ENCODE assay signal across 8 cellular contexts in genomic region chr6:117840541-117840983, GRCh38.
DNase-seq lines count a peak whose midpoint lies in the region; ATAC-seq, FAIRE-seq and TF ChIP-seq lines count a peak whose summit lies in the region.

No MANE protein-coding gene starts in this region.

- H3K4me3 ChIP-seq in Panc1 (ENCODE audit: low read depth in 2 of 2, low read length in 2 of 2), result no peak overlapping the region
- no peak overlapping the region for H3K4me3 ChIP-seq in lower leg skin (ENCODE audit: low read depth, poor library complexity, severe bottlenecking)

- DNase-seq in D721Med (ENCODE audit: insufficient read length, low spot score) (no peak), HTR-8/SVneo (ENCODE audit: insufficient read length, low spot score) (peak; percentile 23), Panc1 (ENCODE audit: low read depth, low spot score) (no peak), foreskin melanocyte (peak; percentile 55), NCI-H187 (lab: John Stamatoyannopoulos, UW) (no peak), lower leg skin (ENCODE audit: low spot score in 2 of 2) (no peak)
- no peak for DNase-seq in activated T-cell treated with anti-CD3 and anti-CD28 coated beads, Interleukin-2, amount 50 U/mL, for 4 hours

- 18 to 35% methylated on average over 2 of the region's 2 CpGs for WGBS in lower leg skin, 2 donors

- FAIRE-seq in D721Med (lab: Jason Lieb, UNC) (no peak), HTR-8/SVneo (lab: Jason Lieb, UNC) (no peak)

- no peak for TF ChIP-seq POLR2A in lower leg skin (IDR thresholded peaks at IDR 0.05)

- H3K4me3 Mint-ChIP-seq in activated T-cell treated with anti-CD3 and anti-CD28 coated beads, Interleukin-2, amount 50 U/mL, for 4 hours, result no peak overlapping the region

- CTCF ChIA-PET in Panc1 (lab: Charles Lee), result no interaction called here

- ATAC-seq in Panc1 (0 out of 2 replicates have a peak, but pooled peaks have one; percentile 66), HG02885 (IDR thresholded peaks at IDR 0.05; ENCODE audit: poor library complexity, unreplicated experiment) (no peak)
- ATAC-seq in activated T-cell treated with anti-CD3 and anti-CD28 coated beads, Interleukin-2, amount 50 U/mL, for 4 hours, result no peak

- no peaks in the 10 kb centered on the region for H3K27me3 ChIP-seq in Panc1 (ENCODE audit: control insufficient read depth, insufficient read depth, low read length)

- no peaks in the 10 kb centered on the region for H3K36me3 ChIP-seq in Panc1 (ENCODE audit: control insufficient read depth, insufficient read depth, low read length)

- POLR2A ChIA-PET in Panc1 (lab: Charles Lee), result no interaction called here

- in situ Hi-C loops in Panc1 (cut with HindIII; ENCODE audit: low pct_unique_long_range_greater_than_20kb, low sequenced_read_pairs), result no loop called here

- BruUV-seq in Panc1 (replicated peaks; lab: Mats Ljungman, UMichigan), result no TSS peak

- peaks cover 5% of the 10 kb centered on the region for H3K9me3 Mint-ChIP-seq in activated T-cell treated with anti-CD3 and anti-CD28 coated beads, Interleukin-2, amount 50 U/mL, for 4 hours

- H3K4me1 Mint-ChIP-seq in activated T-cell treated with anti-CD3 and anti-CD28 coated beads, Interleukin-2, amount 50 U/mL, for 4 hours (ENCODE audit: low read depth), result no peaks in the 10 kb centered on the region

- peak; percentile 58 for TF ChIP-seq CTCF in D721Med (IDR thresholded peaks at IDR 0.05; ENCODE audit: insufficient read depth, missing control alignments)
- TF ChIP-seq CTCF in Panc1 (IDR thresholded peaks at IDR 0.05), result peak; percentile 57
- no peak for TF ChIP-seq CTCF in lower leg skin (IDR thresholded peaks at IDR 0.05)

- H3K4me1 ChIP-seq in Panc1 (ENCODE audit: control insufficient read depth, insufficient read depth, low read length), result no peaks in the 10 kb centered on the region

- intact Hi-C loops in Panc1 (cut with micrococcal nuclease; ENCODE audit: unreplicated experiment), result loop anchor here (2.0 to 10.0 kb wide), 2 partner anchors 420 to 704 kb away; partner anchors contain the start of gene PLN
- intact Hi-C loops in lower leg skin (cut with DNase I; ENCODE audit: low total_unique reads), result no loop called here

- H3K9me3 ChIP-seq in Panc1 (ENCODE audit: control insufficient read depth, insufficient read depth, low read depth, low read length), result no peaks in the 10 kb centered on the region

- no peak overlapping the region for H3K27ac ChIP-seq in Panc1 (ENCODE audit: low read length)

- H3K36me3 Mint-ChIP-seq in activated T-cell treated with anti-CD3 and anti-CD28 coated beads, Interleukin-2, amount 50 U/mL, for 4 hours (ENCODE audit: insufficient read depth), result no peaks in the 10 kb centered on the region

- no peaks in the 10 kb centered on the region for H3K27me3 Mint-ChIP-seq in activated T-cell treated with anti-CD3 and anti-CD28 coated beads, Interleukin-2, amount 50 U/mL, for 4 hours (ENCODE audit: low read depth)

Comparison
In these comparisons a context has a peak if more than half of its experiments do, and no peak if none do; other contexts are left out.
1. DNase-seq: peak in HTR-8/SVneo (single experiment) and foreskin melanocyte (single experiment); none in D721Med (single experiment), Panc1 (single experiment), NCI-H187 (0 of 2), activated T-cell treated with anti-CD3 and anti-CD28 coated beads, Interleukin-2, amount 50 U/mL, for 4 hours (single experiment) and lower leg skin (0 of 2).
2. CTCF ChIP-seq: peak in D721Med (single experiment) and Panc1 (single experiment); none in lower leg skin (0 of 3).